Comparison of ENCODE assay signal across 24 cellular contexts in genomic region chr2:2825516-2826208, GRCh38.
"Had no signal": no experiment of that assay in that cellular context is flagged by ENCODE, and none has a peak within 500 bp of the region (broad histone marks: within the 10 kb centered on the region; RNA-seq: fewer than 3 reads in every experiment).

No MANE protein-coding gene starts in this region.

- H3K4me3 Mint-ChIP-seq: activated naive CD4-positive, alpha-beta T cell treated with anti-CD3 and anti-CD28 coated beads, Interleukin-2, amount 10 ng/mL, durations not matched to agents 7 days and 5 days; activated naive CD8-positive, alpha-beta T cell treated with anti-CD3 and anti-CD28 coated beads, Interleukin-2, amount 50 U/mL, for 24 hours; activated T-cell treated with anti-CD3 and anti-CD28 coated beads, Interleukin-2, amount 50 U/mL, for 4 hours; brain; central memory CD8-positive, alpha-beta T cell; immature natural killer cell; naive thymus-derived CD8-positive, alpha-beta T cell; stimulated activated effector memory CD8-positive, alpha-beta T cell treated with anti-CD3 and anti-CD28 coated beads, Interleukin-12 subunit alpha, Interleukin-12 subunit beta, amount 100 ng/mL, for 72 hours had no signal

- H3K36me3 ChIP-seq: gastroesophageal sphincter, pancreas, right lobe of liver, thoracic aorta had no signal

- H3K9me3 Mint-ChIP-seq: stimulated activated effector memory CD8-positive, alpha-beta T cell treated with anti-CD3 and anti-CD28 coated beads, Interleukin-12 subunit alpha, Interleukin-12 subunit beta, amount 100 ng/mL, for 72 hours had no signal

- H3K4me1 Mint-ChIP-seq: activated naive CD4-positive, alpha-beta T cell treated with anti-CD3 and anti-CD28 coated beads, Interleukin-2, amount 10 ng/mL, durations not matched to agents 7 days and 5 days; activated naive CD8-positive, alpha-beta T cell treated with anti-CD3 and anti-CD28 coated beads, Interleukin-2, amount 50 U/mL, for 24 hours; central memory CD8-positive, alpha-beta T cell; immature natural killer cell; naive thymus-derived CD8-positive, alpha-beta T cell; stimulated activated effector memory CD8-positive, alpha-beta T cell treated with anti-CD3 and anti-CD28 coated beads, Interleukin-12 subunit alpha, Interleukin-12 subunit beta, amount 100 ng/mL, for 72 hours had no signal

- H3K9me3 ChIP-seq: pancreas, right lobe of liver, thoracic aorta had no signal

- ATAC-seq: activated naive CD8-positive, alpha-beta T cell treated with anti-CD3 and anti-CD28 coated beads, Interleukin-2, amount 50 U/mL, for 24 hours; activated T-cell treated with anti-CD3 and anti-CD28 coated beads, Interleukin-2, amount 50 U/mL, for 4 hours; esophagus mucosa; gastroesophageal sphincter; naive thymus-derived CD8-positive, alpha-beta T cell; pancreas; right lobe of liver; stimulated activated effector memory CD8-positive, alpha-beta T cell treated with anti-CD3 and anti-CD28 coated beads, Interleukin-12 subunit alpha, Interleukin-12 subunit beta, amount 100 ng/mL, for 72 hours had no signal

- H3K27me3 Mint-ChIP-seq: activated naive CD4-positive, alpha-beta T cell treated with anti-CD3 and anti-CD28 coated beads, Interleukin-2, amount 10 ng/mL, durations not matched to agents 7 days and 5 days; central memory CD8-positive, alpha-beta T cell had no signal

- H3K27me3 ChIP-seq: gastroesophageal sphincter, pancreas, right lobe of liver had no signal

- H3K27ac Mint-ChIP-seq: activated naive CD4-positive, alpha-beta T cell treated with anti-CD3 and anti-CD28 coated beads, Interleukin-2, amount 10 ng/mL, durations not matched to agents 7 days and 5 days; activated naive CD8-positive, alpha-beta T cell treated with anti-CD3 and anti-CD28 coated beads, Interleukin-2, amount 50 U/mL, for 24 hours; immature natural killer cell; naive thymus-derived CD8-positive, alpha-beta T cell; stimulated activated effector memory CD8-positive, alpha-beta T cell treated with anti-CD3 and anti-CD28 coated beads, Interleukin-12 subunit alpha, Interleukin-12 subunit beta, amount 100 ng/mL, for 72 hours had no signal

- H3K4me3 ChIP-seq: gastroesophageal sphincter, pancreas, right lobe of liver, thoracic aorta had no signal

- H3K36me3 Mint-ChIP-seq: activated naive CD4-positive, alpha-beta T cell treated with anti-CD3 and anti-CD28 coated beads, Interleukin-2, amount 10 ng/mL, durations not matched to agents 7 days and 5 days; brain; immature natural killer cell; stimulated activated effector memory CD8-positive, alpha-beta T cell treated with anti-CD3 and anti-CD28 coated beads, Interleukin-12 subunit alpha, Interleukin-12 subunit beta, amount 100 ng/mL, for 72 hours had no signal

- DNase-seq: activated CD4-positive, alpha-beta T cell treated with anti-CD3 and anti-CD28 coated beads for 1 hour; activated CD4-positive, alpha-beta T cell treated with anti-CD3 and anti-CD28 coated beads, Interleukin-2, amount 50 U/mL, for 4 hours; activated effector memory CD4-positive, alpha-beta T cell treated with Interleukin-2 at 50 U/mL for 16 hours; activated naive CD4-positive, alpha-beta T cell treated with anti-CD3 and anti-CD28 coated beads, Interleukin-2, amount 10 ng/mL, durations not matched to agents 7 days and 5 days; activated naive CD8-positive, alpha-beta T cell treated with anti-CD3 and anti-CD28 coated beads, Interleukin-2, amount 50 U/mL, for 24 hours; activated T-cell treated with anti-CD3 and anti-CD28 coated beads, Interleukin-2, amount 50 U/mL, for 4 hours; anterior cingulate cortex; cortex of kidney; effector CD4-positive, alpha-beta T cell; immature natural killer cell; mesenchymal stem cell; pancreas; right lobe of liver; small intestine; stimulated activated CD4-positive, alpha-beta T cell treated with anti-CD3 and anti-CD28 coated beads, Interleukin-4, amount 100 ng/mL, for 24 hours; SW 1271; T-helper 2 cell had no signal

- H3K27ac ChIP-seq: gastroesophageal sphincter, pancreas, right lobe of liver, thoracic aorta had no signal

- H3K4me1 ChIP-seq: gastroesophageal sphincter, pancreas, right lobe of liver had no signal
